1 cellular context compared by ENCODE assay signal in the genomic region with DNA sequence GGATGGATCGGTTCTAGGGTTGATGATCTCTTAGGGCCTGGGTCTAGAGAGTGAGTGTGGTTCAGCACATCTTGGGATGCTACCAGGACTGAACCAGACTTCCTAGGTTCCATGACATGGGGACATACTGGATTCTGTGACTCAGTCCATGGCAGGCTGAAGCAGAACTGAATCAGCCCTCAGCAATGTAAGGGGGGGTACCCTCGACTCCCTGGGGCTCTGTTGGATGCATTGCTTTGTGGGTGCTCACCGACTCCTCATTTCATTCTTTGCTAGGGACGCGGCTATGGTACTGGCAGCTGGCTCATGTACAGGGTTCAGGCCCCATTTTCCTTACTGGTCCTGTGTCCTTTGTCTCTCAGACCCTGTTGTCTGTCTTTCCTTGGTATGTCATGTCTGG.
TF ChIP-seq lines count a peak whose summit lies in the region.

No MANE protein-coding gene starts in this region.

TF ChIP-seq in SK-N-SH, 30 proteins besides CTCF, POLR2A, EP300 and RAD21 (continued from another document):
- no peak for TF ChIP-seq PBX3 (IDR thresholded peaks at IDR 0.05)
- TF ChIP-seq TAF1 (IDR thresholded peaks at IDR 0.05; ENCODE audit: borderline replicate concordance, low read depth, low read length): no peak
- TF ChIP-seq RXRA (IDR thresholded peaks at IDR 0.05; ENCODE audit: borderline replicate concordance, low read depth): no peak
- TF ChIP-seq TCF12 (IDR thresholded peaks at IDR 0.05): 0 out of 2 replicates have a peak, but pooled peaks have one; percentile 31
- TF ChIP-seq RCOR1 (IDR thresholded peaks at IDR 0.05; ENCODE audit: low read length): no peak
- TF ChIP-seq TEAD4 (IDR thresholded peaks at IDR 0.05; ENCODE audit: borderline replicate concordance, insufficient read depth): peak; percentile 65; the same call in 1 of the 2 replicates
- no peak for TF ChIP-seq POLR2AphosphoS5 (IDR thresholded peaks at IDR 0.05; ENCODE audit: low read depth, low read length)
- TF ChIP-seq GABPA (IDR thresholded peaks at IDR 0.05; ENCODE audit: low read depth): no peak
- TF ChIP-seq CHD2 (IDR thresholded peaks at IDR 0.05; ENCODE audit: low read length, partially characterized antibody): no peak
- TF ChIP-seq JUND (IDR thresholded peaks at IDR 0.05): peak; percentile 77
